8 cellular contexts compared by ENCODE assay signal in genomic region chr3:40226636-40227035, GRCh38.
"Had no signal": no experiment of that assay in that cellular context is flagged by ENCODE, and none has a peak within 500 bp of the region (broad histone marks: within the 10 kb centered on the region; RNA-seq: fewer than 3 reads in every experiment).

No MANE protein-coding gene starts in this region.

- ATAC-seq: HepG2 had no signal

- H3K27ac Mint-ChIP-seq: HFFc6, IgD-negative memory B cell had no signal

- DNase-seq: GM23248, H9, HCEC 1CT, HFFc6, KBM-7 had no signal

- H3K4me3 ChIP-seq: GM23248 had no signal

- H3K27ac ChIP-seq: GM23248, HL-60 had no signal

- H3K36me3 Mint-ChIP-seq: IgD-negative memory B cell had no signal

- H3K9me3 Mint-ChIP-seq: H9, HFFc6, IgD-negative memory B cell had no signal

- H3K4me3 Mint-ChIP-seq: H9, HFFc6, IgD-negative memory B cell had no signal
